ENCODE assay signal across 8 cellular contexts in genomic region chr6:27126815-27127537, GRCh38.
DNase-seq lines count a peak whose midpoint lies in the region; ATAC-seq lines count a peak whose summit lies in the region.

No MANE protein-coding gene starts in this region.

- H3K4me3 Mint-ChIP-seq in activated CD4-positive, alpha-beta memory T cell treated with anti-CD3 and anti-CD28 coated beads for 36 hours, result peak overlapping the region; percentile 71

- H3K4me3 ChIP-seq in mesodermal cell (ENCODE audit: extremely low read depth, insufficient read depth, low read length, poor library complexity, severe bottlenecking), result peak overlapping the region; percentile 11

- intact Hi-C loops in activated CD4-positive, alpha-beta memory T cell treated with anti-CD3 and anti-CD28 coated beads for 36 hours (cut with micrococcal nuclease), result loop anchor here (1.0 kb wide), 2 partner anchors 31 to 654 kb away; no protein-coding TSS in a partner anchor

- WGBS in mesodermal cell (ENCODE audit: insufficient coverage in 2 of 2), 2 experiments, result 14 to 16% methylated on average over 18 to 20 of the region's 23 CpGs

- no peaks in the 10 kb centered on the region for H3K9me3 Mint-ChIP-seq in activated CD4-positive, alpha-beta memory T cell treated with anti-CD3 and anti-CD28 coated beads for 36 hours

- peak; percentile 86 for DNase-seq in SIG-M5 treated with dmso at 0.1 percent for 504 hours (lab: John Stamatoyannopoulos, UW; ENCODE audit: unreplicated experiment)
- DNase-seq in SIG-M5 (lab: John Stamatoyannopoulos, UW), result no peak
- DNase-seq in NCI-H524 treated with DMSO at 0.1 percent for 48 hours (lab: John Stamatoyannopoulos, UW), result peak; percentile 29
- DNase-seq in activated CD4-positive, alpha-beta memory T cell treated with anti-CD3 and anti-CD28 coated beads for 36 hours, result peak; percentile 88
- DNase-seq in effector CD4-positive, alpha-beta T cell, result peak; percentile 77
- peak; percentile 62 to 70 for DNase-seq in stimulated activated CD8-positive, alpha-beta memory T cell treated with anti-CD3 and anti-CD28 coated beads, Interleukin-15, amount 100 ng/mL, for 48 hours (ENCODE audit: low read depth in 2 of 2)

- peak overlapping the region; percentile 65 for H3K27ac Mint-ChIP-seq in activated CD4-positive, alpha-beta memory T cell treated with anti-CD3 and anti-CD28 coated beads for 36 hours

- POLR2A ChIA-PET in activated CD4-positive, alpha-beta memory T cell treated with anti-CD3 and anti-CD28 coated beads for 36 hours (lab: Charles Lee), result interaction anchor here (0.6 to 1.2 kb wide), 5 partner anchors 12 to 922 kb away, joined by 3 to 10 read pairs (median 3); a partner anchor contains a TSS

- no peaks in the 10 kb centered on the region for H3K36me3 ChIP-seq in mesodermal cell (ENCODE audit: control insufficient read depth, insufficient read depth, low read length)

- CTCF ChIA-PET in activated CD4-positive, alpha-beta memory T cell treated with anti-CD3 and anti-CD28 coated beads for 36 hours (lab: Charles Lee), result interaction anchor here (0.6 to 2.0 kb wide), 27 partner anchors 8 to 1889 kb away, joined by 3 to 19 read pairs (median 4); partner anchors contain the start of gene ZNF184

- H3K9me3 ChIP-seq in mesodermal cell (ENCODE audit: control insufficient read depth, low read length), result no peaks in the 10 kb centered on the region

- peak overlapping the region; percentile 6 for H3K27ac ChIP-seq in mesodermal cell (ENCODE audit: low read depth, low read length, severe bottlenecking)

- H3K27me3 Mint-ChIP-seq in activated CD4-positive, alpha-beta memory T cell treated with anti-CD3 and anti-CD28 coated beads for 36 hours, result no peaks in the 10 kb centered on the region

- H3K4me1 ChIP-seq in mesodermal cell (ENCODE audit: control insufficient read depth, insufficient read depth, low read length, poor library complexity, severe bottlenecking), result no peaks in the 10 kb centered on the region

- peaks cover 3% of the 10 kb centered on the region for H3K36me3 Mint-ChIP-seq in activated CD4-positive, alpha-beta memory T cell treated with anti-CD3 and anti-CD28 coated beads for 36 hours

- ATAC-seq in HG02981 (IDR thresholded peaks at IDR 0.05; ENCODE audit: unreplicated experiment), result peak; percentile 63

- H3K4me1 Mint-ChIP-seq in activated CD4-positive, alpha-beta memory T cell treated with anti-CD3 and anti-CD28 coated beads for 36 hours (ENCODE audit: low read depth), result peaks cover 19% of the 10 kb centered on the region
